In the genomic region with DNA sequence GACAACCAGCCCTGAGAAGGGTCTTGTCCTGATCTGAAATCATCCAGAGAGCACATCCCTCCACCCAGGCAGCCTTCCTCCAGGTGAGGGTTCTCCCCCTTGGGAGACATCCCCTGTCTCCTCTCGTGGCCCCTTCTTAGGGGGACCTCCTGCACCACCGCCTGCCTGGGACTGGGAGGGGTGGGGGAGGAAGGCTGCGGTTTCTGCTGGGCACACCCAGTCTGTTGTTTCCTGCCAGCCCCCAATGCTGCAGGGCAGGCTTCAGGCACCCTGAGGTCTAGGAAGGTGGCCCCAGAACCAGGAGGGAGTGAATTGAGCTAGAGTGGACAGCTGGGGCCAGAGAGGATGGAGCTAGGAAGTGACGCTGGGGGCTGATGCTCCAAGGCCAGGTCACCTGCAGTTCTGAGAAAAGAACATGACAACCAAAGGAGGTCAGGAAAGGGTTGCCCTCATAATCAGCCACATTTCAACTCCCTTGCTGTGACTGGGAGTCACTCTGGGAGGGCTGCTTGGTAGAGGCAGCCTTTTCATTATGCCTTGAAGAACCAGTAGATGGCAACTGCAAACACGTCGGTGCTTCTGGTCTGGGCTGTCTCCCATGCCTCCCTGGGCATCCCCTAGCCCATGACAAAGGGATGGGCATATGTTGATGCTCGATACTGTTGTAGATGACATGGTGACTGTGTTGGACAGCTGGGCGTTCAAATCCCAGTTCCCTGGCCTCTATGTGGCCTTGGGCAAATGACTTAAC, we compare ENCODE assay signal across 10 cellular contexts. TPM values are rescaled to one million over a fixed set of nuclear protein-coding genes. Genes with fewer than 3 reads are reported as not detected.
DNase-seq lines count a peak whose midpoint lies in the region; ATAC-seq and TF ChIP-seq lines count a peak whose summit lies in the region.
"Had no signal": no experiment of that assay in that cellular context is flagged by ENCODE, and none has a peak within 500 bp of the region (broad histone marks: within the 10 kb centered on the region; RNA-seq: fewer than 3 reads in every experiment).

No MANE protein-coding gene starts in this region.

- H3K4me1 Mint-ChIP-seq in T-helper 1 cell treated with Interleukin-12 subunit alpha and Interleukin-12 subunit beta and Interleukin-4 antibody, amounts not matched to agents 30 μg/mL and 1 μg/mL, for 36 hours (ENCODE audit: low read depth): peaks cover 44% of the 10 kb centered on the region
- H3K4me1 Mint-ChIP-seq in activated naive CD8-positive, alpha-beta T cell treated with anti-CD3 and anti-CD28 coated beads for 36 hours: peaks cover 47% of the 10 kb centered on the region
- H3K4me1 Mint-ChIP-seq in WTC11: peaks cover 6% of the 10 kb centered on the region; the same call in 1 of the 2 replicates

- H3K27me3 Mint-ChIP-seq in T-helper 1 cell treated with Interleukin-12 subunit alpha and Interleukin-12 subunit beta and Interleukin-4 antibody, amounts not matched to agents 30 μg/mL and 1 μg/mL, for 36 hours (ENCODE audit: low read depth): no peaks in the 10 kb centered on the region
- H3K27me3 Mint-ChIP-seq in activated naive CD8-positive, alpha-beta T cell treated with anti-CD3 and anti-CD28 coated beads for 36 hours: no peaks in the 10 kb centered on the region
- H3K27me3 Mint-ChIP-seq in WTC11 (ENCODE audit: low read depth): peaks cover 13% of the 10 kb centered on the region

- POLR2A ChIA-PET in WTC11 (lab: Charles Lee): no interaction called here

- peaks cover 31% of the 10 kb centered on the region for H3K36me3 Mint-ChIP-seq in T-helper 1 cell treated with Interleukin-12 subunit alpha and Interleukin-12 subunit beta and Interleukin-4 antibody, amounts not matched to agents 30 μg/mL and 1 μg/mL, for 36 hours (ENCODE audit: low read depth)
- H3K36me3 Mint-ChIP-seq in activated naive CD8-positive, alpha-beta T cell treated with anti-CD3 and anti-CD28 coated beads for 36 hours: peaks cover 32% of the 10 kb centered on the region
- peaks cover 6% of the 10 kb centered on the region for H3K36me3 Mint-ChIP-seq in WTC11

- no peak for TF ChIP-seq CTCF in WTC11 (IDR thresholded peaks at IDR 0.05)

- H3K9me3 Mint-ChIP-seq in T-helper 1 cell treated with Interleukin-12 subunit alpha and Interleukin-12 subunit beta and Interleukin-4 antibody, amounts not matched to agents 30 μg/mL and 1 μg/mL, for 36 hours: peaks cover 6% of the 10 kb centered on the region
- peaks cover 8% of the 10 kb centered on the region for H3K9me3 Mint-ChIP-seq in activated naive CD8-positive, alpha-beta T cell treated with anti-CD3 and anti-CD28 coated beads for 36 hours
- peaks cover 31% of the 10 kb centered on the region for H3K9me3 Mint-ChIP-seq in WTC11

- peak overlapping the region; percentile 93 for H3K4me3 Mint-ChIP-seq in T-helper 1 cell treated with Interleukin-12 subunit alpha and Interleukin-12 subunit beta and Interleukin-4 antibody, amounts not matched to agents 30 μg/mL and 1 μg/mL, for 36 hours
- H3K4me3 Mint-ChIP-seq in activated naive CD8-positive, alpha-beta T cell treated with anti-CD3 and anti-CD28 coated beads for 36 hours: peak overlapping the region; percentile 80
- H3K4me3 Mint-ChIP-seq in WTC11: no peak overlapping the region

- DNase-seq in SIG-M5 treated with dmso at 0.1 percent for 504 hours (lab: John Stamatoyannopoulos, UW; ENCODE audit: unreplicated experiment) (peak; percentile 77), SIG-M5 (lab: John Stamatoyannopoulos, UW) (no peak), WTC11 (ENCODE audit: low spot score) (no peak)
- DNase-seq in activated naive CD8-positive, alpha-beta T cell treated with anti-CD3 and anti-CD28 coated beads for 36 hours: peak; percentile 44
- peak; percentile 18 to 43 for DNase-seq in stimulated activated CD8-positive, alpha-beta memory T cell treated with anti-CD3 and anti-CD28 coated beads, Interleukin-7, amount 100 ng/mL, for 4 hours (ENCODE audit: low read depth in 2 of 2)
- DNase-seq: 8988T, amniotic stem cell had no signal

- CTCF ChIA-PET in WTC11 (lab: Charles Lee): interaction anchor here (1.3 to 1.5 kb wide), 2 partner anchors 9 to 247 kb away, joined by 3 to 4 read pairs; no protein-coding TSS in a partner anchor

- ATAC-seq in GM18517 (IDR thresholded peaks at IDR 0.05; ENCODE audit: unreplicated experiment) (no peak), WTC11 (no peak), HG03280 (IDR thresholded peaks at IDR 0.05; ENCODE audit: unreplicated experiment) (no peak)

- peak overlapping the region; percentile 85 for H3K27ac Mint-ChIP-seq in T-helper 1 cell treated with Interleukin-12 subunit alpha and Interleukin-12 subunit beta and Interleukin-4 antibody, amounts not matched to agents 30 μg/mL and 1 μg/mL, for 36 hours
- H3K27ac Mint-ChIP-seq in activated naive CD8-positive, alpha-beta T cell treated with anti-CD3 and anti-CD28 coated beads for 36 hours: peak overlapping the region; percentile 93
- H3K27ac Mint-ChIP-seq in WTC11: no peak overlapping the region

TF ChIP-seq in WTC11, 78 proteins besides CTCF, POLR2A, EP300 and RAD21:
- TF ChIP-seq SMAD4 (CRISPR knock-in tag; IDR thresholded peaks at IDR 0.05): no peak
- no peak for TF ChIP-seq RORB (CRISPR knock-in tag; IDR thresholded peaks at IDR 0.05)

RNA-seq across cellular contexts. Expression of gene ARHGEF18, which starts 1.4 kb away (rescaled TPM):
- 10 to 100 TPM; 26.3 to 30.8 TPM for total RNA-seq in activated naive CD8-positive, alpha-beta T cell treated with anti-CD3 and anti-CD28 coated beads for 36 hours
- total RNA-seq in WTC11 (2021): 46.1 to 56.1 TPM (median 48.3 TPM) in 3 replicates

RNA-seq across cellular contexts. Expression of gene INSR, which starts 55.9 kb away (rescaled TPM):
- total RNA-seq in activated naive CD8-positive, alpha-beta T cell treated with anti-CD3 and anti-CD28 coated beads for 36 hours: 1 to 10 TPM; 1.2 to 1.4 TPM
- 32.0 to 35.9 TPM (median 32.5 TPM) in 3 replicates for total RNA-seq in WTC11 (2021)

Comparison
In these comparisons a context has a peak if more than half of its experiments do, and no peak if none do; other contexts are left out.
1. DNase-seq: peak in SIG-M5 treated with dmso at 0.1 percent for 504 hours (single experiment), activated naive CD8-positive, alpha-beta T cell treated with anti-CD3 and anti-CD28 coated beads for 36 hours (single experiment) and stimulated activated CD8-positive, alpha-beta memory T cell treated with anti-CD3 and anti-CD28 coated beads, Interleukin-7, amount 100 ng/mL, for 4 hours (2 of 2); none in SIG-M5 (single experiment) and WTC11 (single experiment).
2. RNA of gene INSR, which starts 55.9 kb away (total RNA-seq): 32.0 to 35.9 TPM in WTC11; 1.2 to 1.4 TPM in activated naive CD8-positive, alpha-beta T cell treated with anti-CD3 and anti-CD28 coated beads for 36 hours; every median in the first group is over 10 times any median in the second.